ENCODE assay signal across 16 cellular contexts in the genomic region with DNA sequence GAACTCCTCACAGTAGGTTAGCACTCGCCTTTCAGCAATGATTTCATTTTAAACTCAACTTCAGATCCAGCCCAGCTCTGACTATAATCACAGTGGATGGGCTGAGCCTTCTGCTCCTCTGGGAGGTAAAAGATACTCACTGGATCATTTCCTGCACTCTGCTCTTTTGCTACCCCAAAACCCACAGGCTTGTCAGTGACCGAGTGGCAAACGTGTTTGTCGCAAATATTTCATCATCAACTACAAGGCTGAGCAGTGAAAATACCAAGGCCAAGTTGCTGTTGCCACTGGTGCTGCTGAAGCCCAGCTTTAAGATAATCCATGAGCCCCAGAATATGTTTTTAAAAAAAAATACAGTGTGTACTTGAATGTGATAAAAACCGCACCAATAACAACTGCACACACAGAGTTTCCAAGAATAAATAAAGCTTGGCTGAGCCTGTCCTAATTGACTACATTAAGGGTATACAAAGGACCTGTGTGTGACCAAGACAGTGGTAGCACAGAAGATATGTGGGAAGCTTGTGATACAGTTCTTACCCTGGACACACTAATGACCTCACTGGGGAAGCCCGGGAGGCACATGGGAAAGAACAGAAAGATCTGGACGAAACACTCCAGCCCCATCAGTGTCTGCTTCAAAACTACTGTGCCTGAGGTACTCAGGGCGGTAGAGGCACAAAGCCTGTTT. TPM values are rescaled to one million over a fixed set of nuclear protein-coding genes. Genes with fewer than 3 reads are reported as not detected.
DNase-seq lines count a peak whose midpoint lies in the region; ATAC-seq, FAIRE-seq and TF ChIP-seq lines count a peak whose summit lies in the region.
"Had no signal": no experiment of that assay in that cellular context is flagged by ENCODE, and none has a peak within 500 bp of the region (broad histone marks: within the 10 kb centered on the region; RNA-seq: fewer than 3 reads in every experiment).

No MANE protein-coding gene starts in this region.

- H4K8ac ChIP-seq in IMR-90 (ENCODE audit: low read depth in 2 of 2, low read length in 2 of 2), result no peak overlapping the region

- H3K36me3 ChIP-seq in IMR-90 (ENCODE audit: control insufficient read depth, insufficient read depth, low read length), result no peaks in the 10 kb centered on the region
- no peaks in the 10 kb centered on the region for H3K36me3 ChIP-seq in astrocyte (ENCODE audit: insufficient read depth, low read length)
- no peaks in the 10 kb centered on the region for H3K36me3 ChIP-seq in hepatocyte (replicated peaks; ENCODE audit: insufficient read depth, low read depth)

- H3K9me3 ChIP-seq in IMR-90 (ENCODE audit: control insufficient read depth, insufficient read depth, low read length) (no peaks in the 10 kb centered on the region), astrocyte (ENCODE audit: insufficient read depth, low read depth, low read length) (no peaks in the 10 kb centered on the region), hepatocyte (ENCODE audit: low read depth) (no peaks in the 10 kb centered on the region)

- no peak overlapping the region for H2BK5ac ChIP-seq in IMR-90 (ENCODE audit: low read depth, low read length, poor library complexity, severe bottlenecking)

- peaks cover 32% of the 10 kb centered on the region for H3K4me1 Mint-ChIP-seq in astrocyte (ENCODE audit: low read depth, unreplicated experiment)
- peaks cover 19% of the 10 kb centered on the region for H3K4me1 Mint-ChIP-seq in stimulated activated memory B cell treated with anti-CD40 and anti-IgM and Interleukin-4, amounts not matched to agents 10 μg/mL and 1 μg/mL and 100 μg/mL, for 72 hours
- H3K4me1 Mint-ChIP-seq: T-helper 17 cell had no signal

- WGBS in IMR-90 (ENCODE audit: extremely low coverage in 2 of 2, insufficient read length in 1 of 2), 2 experiments, result no CpG with 5 or more reads among the region's 8 CpGs
- WGBS in hepatocyte (ENCODE audit: low lambda C conversion rate, missing lambda C conversion rate), result 77% methylated on average over 8 of the region's 8 CpGs

- H3K27ac ChIP-seq in IMR-90 (ENCODE audit: insufficient read depth, low read length) (no peak overlapping the region), astrocyte (ENCODE audit: low read depth, low read length) (no peak overlapping the region), hepatocyte (peak overlapping the region; percentile 92)
- H3K27ac ChIP-seq: KMS-11 had no signal

- no peak overlapping the region for H3K23ac ChIP-seq in IMR-90 (ENCODE audit: low read depth, low read length)

- TF ChIP-seq RAD21 in IMR-90 (IDR thresholded peaks at IDR 0.05; ENCODE audit: low read length), result no peak

- FAIRE-seq in astrocyte (lab: Jason Lieb, UNC), result no peak
- FAIRE-seq: urothelium cell line had no signal

- no peak overlapping the region for H2BK15ac ChIP-seq in IMR-90 (ENCODE audit: low read depth, low read length)

- POLR2A ChIA-PET in IMR-90 (lab: Charles Lee; ENCODE audit: unreplicated experiment), result no interaction called here

- BruUV-seq in IMR-90 (replicated peaks; lab: Mats Ljungman, UMichigan), result no TSS peak

- peaks cover 19% of the 10 kb centered on the region for H3K27me3 ChIP-seq in IMR-90 (ENCODE audit: control insufficient read depth, insufficient read depth, low read length)
- peaks cover 3% of the 10 kb centered on the region for H3K27me3 ChIP-seq in astrocyte (ENCODE audit: insufficient read depth, low read length)
- H3K27me3 ChIP-seq in hepatocyte, result no peaks in the 10 kb centered on the region
- H3K27me3 ChIP-seq: dorsolateral prefrontal cortex had no signal

- H3K9ac ChIP-seq in IMR-90 (ENCODE audit: low read depth, low read length) (no peak overlapping the region), astrocyte (ENCODE audit: low read length) (no peak overlapping the region)
- H3K9ac ChIP-seq: KMS-11 had no signal

- no peak overlapping the region for H2BK120ac ChIP-seq in IMR-90 (ENCODE audit: low read depth, low read length)

- peak; percentile 24 for ATAC-seq in IMR-90 (ENCODE audit: low read depth)
- peak; percentile 32 for ATAC-seq in stimulated activated memory B cell treated with anti-CD40 and anti-IgM and Interleukin-4, amounts not matched to agents 10 μg/mL and 1 μg/mL and 100 μg/mL, for 72 hours
- ATAC-seq in GM18858 (IDR thresholded peaks at IDR 0.05; ENCODE audit: unreplicated experiment), result no peak
- ATAC-seq in GM18502 (IDR thresholded peaks at IDR 0.05; ENCODE audit: poor library complexity, unreplicated experiment), result no peak
- ATAC-seq: Panc1, T-helper 17 cell had no signal

- H3K9me3 Mint-ChIP-seq in astrocyte (ENCODE audit: unreplicated experiment), result no peaks in the 10 kb centered on the region
- H3K9me3 Mint-ChIP-seq in stimulated activated memory B cell treated with anti-CD40 and anti-IgM and Interleukin-4, amounts not matched to agents 10 μg/mL and 1 μg/mL and 100 μg/mL, for 72 hours, result no peaks in the 10 kb centered on the region
- H3K9me3 Mint-ChIP-seq: CD4-positive, alpha-beta memory T cell had no signal

- H3K36me3 Mint-ChIP-seq in astrocyte (ENCODE audit: low read depth, unreplicated experiment), result peaks cover 3% of the 10 kb centered on the region
- no peaks in the 10 kb centered on the region for H3K36me3 Mint-ChIP-seq in stimulated activated memory B cell treated with anti-CD40 and anti-IgM and Interleukin-4, amounts not matched to agents 10 μg/mL and 1 μg/mL and 100 μg/mL, for 72 hours
- H3K36me3 Mint-ChIP-seq: CD4-positive, alpha-beta memory T cell had no signal

- H3K27ac Mint-ChIP-seq in astrocyte (ENCODE audit: unreplicated experiment), result no peak overlapping the region
- no peak overlapping the region for H3K27ac Mint-ChIP-seq in stimulated activated memory B cell treated with anti-CD40 and anti-IgM and Interleukin-4, amounts not matched to agents 10 μg/mL and 1 μg/mL and 100 μg/mL, for 72 hours
- H3K27ac Mint-ChIP-seq: CD4-positive, alpha-beta memory T cell; T-helper 17 cell had no signal

- no peak overlapping the region for H3K18ac ChIP-seq in IMR-90 (ENCODE audit: low read depth, low read length)

- H2AFZ ChIP-seq in IMR-90 (replicated peaks; ENCODE audit: low read length, poor library complexity) (no peak overlapping the region), astrocyte (ENCODE audit: low read depth, low read length) (no peak overlapping the region), hepatocyte (no peak overlapping the region)

- no peak overlapping the region for H3K14ac ChIP-seq in IMR-90 (replicated peaks; ENCODE audit: low read depth, low read length)

- H3K4me2 ChIP-seq in IMR-90 (ENCODE audit: low read depth, low read length) (no peak overlapping the region), astrocyte (ENCODE audit: low read length) (peak overlapping the region; percentile 0), hepatocyte (peak overlapping the region; percentile 9)
- H3K4me2 ChIP-seq: KMS-11 had no signal

- no peak overlapping the region for H3K56ac ChIP-seq in IMR-90 (ENCODE audit: extremely low read depth, insufficient read depth, low read length)

- no peak overlapping the region for H4K5ac ChIP-seq in IMR-90 (ENCODE audit: low read depth, low read length)

- no peaks in the 10 kb centered on the region for H3K27me3 Mint-ChIP-seq in astrocyte (ENCODE audit: low read depth, unreplicated experiment)
- no peaks in the 10 kb centered on the region for H3K27me3 Mint-ChIP-seq in stimulated activated memory B cell treated with anti-CD40 and anti-IgM and Interleukin-4, amounts not matched to agents 10 μg/mL and 1 μg/mL and 100 μg/mL, for 72 hours

- in situ Hi-C loops in IMR-90 (cut with MboI; ENCODE audit: low sequenced_read_pairs), result no loop called here

- no peak for TF ChIP-seq CTCF in IMR-90 (conservative IDR thresholded peaks at IDR 0.05; ENCODE audit: low read depth, low read length)
- no peak for TF ChIP-seq CTCF in astrocyte (IDR thresholded peaks at IDR 0.05; ENCODE audit: insufficient read depth, low read depth, low read length)
- TF ChIP-seq CTCF in hepatocyte (IDR thresholded peaks at IDR 0.05; ENCODE audit: poor library complexity), result no peak

- DNase-seq in IMR-90 (peak; percentile 28), astrocyte (ENCODE audit: low read depth) (peak; percentile 23), hepatocyte (ENCODE audit: low spot score) (no peak), cortex of kidney (lab: John Stamatoyannopoulos, UW) (no peak)
- DNase-seq: activated T-cell treated with anti-CD3 and anti-CD28 coated beads, Interleukin-2, amount 50 U/mL, for 48 hours; CD4-positive, alpha-beta memory T cell; dorsolateral prefrontal cortex; NCI-H1694; NCI-H524 treated with DMSO at 0.1 percent for 48 hours; T-helper 17 cell had no signal

- no peaks in the 10 kb centered on the region for H3K9me2 ChIP-seq in hepatocyte (replicated peaks; ENCODE audit: insufficient read depth)

- no peak overlapping the region for H2AK9ac ChIP-seq in IMR-90 (replicated peaks; ENCODE audit: low read depth, low read length, poor library complexity)

- H4K91ac ChIP-seq in IMR-90 (ENCODE audit: insufficient read depth, low read depth, low read length), result no peak overlapping the region; the same call in 1 of the 2 replicates

- H4K20me1 ChIP-seq in IMR-90 (ENCODE audit: insufficient read depth, low read length) (no peaks in the 10 kb centered on the region), astrocyte (ENCODE audit: insufficient read depth, low read length) (peaks cover 59% of the 10 kb centered on the region), hepatocyte (ENCODE audit: insufficient read depth, poor library complexity, severe bottlenecking) (no peaks in the 10 kb centered on the region)

- dilution Hi-C loops in IMR-90 (cut with HindIII; ENCODE audit: low sequenced_read_pairs, unreplicated experiment), result no loop called here

- no peak overlapping the region for H2AK5ac ChIP-seq in IMR-90 (ENCODE audit: low read depth, low read length)

- H3K4me3 ChIP-seq in IMR-90 (ENCODE audit: insufficient read depth, low read depth, low read length) (no peak overlapping the region), astrocyte (ENCODE audit: insufficient read depth, low read depth, low read length) (no peak overlapping the region), hepatocyte (no peak overlapping the region)

- H3K4ac ChIP-seq in IMR-90 (ENCODE audit: low read depth, low read length), result no peak overlapping the region

- H2BK20ac ChIP-seq in IMR-90 (ENCODE audit: low read depth, low read length), result no peak overlapping the region

- CTCF ChIA-PET in IMR-90 (lab: Yijun Ruan, JAX), result no interaction called here

- H3K9me1 ChIP-seq in IMR-90 (ENCODE audit: insufficient read depth, low read length), result no peaks in the 10 kb centered on the region; the same call in 1 of the 2 replicates

- no peak for TF ChIP-seq POLR2A in IMR-90 (IDR thresholded peaks at IDR 0.05; ENCODE audit: low read depth, low read length)

- H3K79me2 ChIP-seq in astrocyte (ENCODE audit: insufficient read depth, low read length), result peaks cover 13% of the 10 kb centered on the region
- peaks cover 54% of the 10 kb centered on the region for H3K79me2 ChIP-seq in hepatocyte

- peak overlapping the region; percentile 47 for H3K4me3 Mint-ChIP-seq in astrocyte (ENCODE audit: unreplicated experiment)
- H3K4me3 Mint-ChIP-seq in stimulated activated memory B cell treated with anti-CD40 and anti-IgM and Interleukin-4, amounts not matched to agents 10 μg/mL and 1 μg/mL and 100 μg/mL, for 72 hours, result no peak overlapping the region
- H3K4me3 Mint-ChIP-seq: CD4-positive, alpha-beta memory T cell; T-helper 17 cell had no signal

- H3K79me1 ChIP-seq in IMR-90 (ENCODE audit: low read depth in 1 of 2, low read length in 2 of 2), result no peaks in the 10 kb centered on the region

- H3K4me1 ChIP-seq in IMR-90 (ENCODE audit: control insufficient read depth, insufficient read depth, low read length) (peaks cover 5% of the 10 kb centered on the region), astrocyte (ENCODE audit: insufficient read depth, low read length) (peaks cover 14% of the 10 kb centered on the region), hepatocyte (ENCODE audit: insufficient read depth) (peaks cover 23% of the 10 kb centered on the region)

- intact Hi-C loops in IMR-90 (cut with micrococcal nuclease), result no loop called here

RNA-seq across cellular contexts. Expression of gene ABTB2, which starts 41.3 kb away (rescaled TPM):
- 0.18 and 0.28 TPM in 2 replicates for total RNA-seq in IMR-90 (2012; rRNA removed)
- polyA plus RNA-seq in IMR-90 (2012; rRNA removed), result 2.0 and 2.2 TPM in 2 replicates
- 1.2 and 1.9 TPM in 2 replicates for polyA plus RNA-seq in IMR-90 (2012; cell fraction: cytosol; rRNA removed)
- polyA plus RNA-seq in IMR-90 (2012; cell fraction: nucleus; rRNA removed; ENCODE audit: low replicate concordance), result 2.8 and 5.6 TPM in 2 replicates
- 12.2 and 14.1 TPM in 2 replicates for total RNA-seq in astrocyte
- 8.8 and 12.4 TPM in 2 replicates for total RNA-seq in hepatocyte
- polyA plus RNA-seq in hepatocyte, result 14.3 and 16.5 TPM in 2 replicates
- polyA plus RNA-seq: CD4-positive, alpha-beta memory T cell had no signal

Comparison
In these comparisons a context has a peak if more than half of its experiments do, and no peak if none do; other contexts are left out.
1. ATAC-seq: peak in IMR-90 (single experiment) and stimulated activated memory B cell treated with anti-CD40 and anti-IgM and Interleukin-4, amounts not matched to agents 10 μg/mL and 1 μg/mL and 100 μg/mL, for 72 hours (single experiment); none in GM18858 (single experiment) and GM18502 (single experiment).
2. DNase-seq: peak in IMR-90 (single experiment) and astrocyte (single experiment); none in hepatocyte (single experiment) and cortex of kidney (single experiment).